Comparison of ENCODE assay signal across 1 cellular context in the genomic region with DNA sequence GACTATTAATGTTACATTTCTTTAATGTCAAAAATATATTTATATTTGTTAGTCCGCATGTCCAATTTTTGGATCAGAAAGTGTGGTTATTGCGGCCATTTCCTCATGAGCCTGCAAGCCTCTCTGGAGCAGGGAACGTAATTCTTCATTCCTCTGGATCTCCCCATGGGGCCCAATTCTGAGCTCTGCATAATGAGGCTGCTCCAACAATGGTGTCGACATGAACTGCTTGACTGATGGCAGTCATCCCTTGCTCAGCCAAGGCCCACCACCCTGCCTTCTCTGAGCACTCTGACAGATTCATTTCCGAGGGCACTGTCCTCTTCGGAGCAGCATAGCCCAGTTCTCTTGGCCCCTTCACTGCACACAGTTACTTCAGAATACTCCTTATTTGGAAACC.
TF ChIP-seq lines count a peak whose summit lies in the region.

No MANE protein-coding gene starts in this region.

TF ChIP-seq in GM23338, 12 proteins besides CTCF, POLR2A, EP300 and RAD21 (continued from another document):
- TF ChIP-seq, protein P1, sequence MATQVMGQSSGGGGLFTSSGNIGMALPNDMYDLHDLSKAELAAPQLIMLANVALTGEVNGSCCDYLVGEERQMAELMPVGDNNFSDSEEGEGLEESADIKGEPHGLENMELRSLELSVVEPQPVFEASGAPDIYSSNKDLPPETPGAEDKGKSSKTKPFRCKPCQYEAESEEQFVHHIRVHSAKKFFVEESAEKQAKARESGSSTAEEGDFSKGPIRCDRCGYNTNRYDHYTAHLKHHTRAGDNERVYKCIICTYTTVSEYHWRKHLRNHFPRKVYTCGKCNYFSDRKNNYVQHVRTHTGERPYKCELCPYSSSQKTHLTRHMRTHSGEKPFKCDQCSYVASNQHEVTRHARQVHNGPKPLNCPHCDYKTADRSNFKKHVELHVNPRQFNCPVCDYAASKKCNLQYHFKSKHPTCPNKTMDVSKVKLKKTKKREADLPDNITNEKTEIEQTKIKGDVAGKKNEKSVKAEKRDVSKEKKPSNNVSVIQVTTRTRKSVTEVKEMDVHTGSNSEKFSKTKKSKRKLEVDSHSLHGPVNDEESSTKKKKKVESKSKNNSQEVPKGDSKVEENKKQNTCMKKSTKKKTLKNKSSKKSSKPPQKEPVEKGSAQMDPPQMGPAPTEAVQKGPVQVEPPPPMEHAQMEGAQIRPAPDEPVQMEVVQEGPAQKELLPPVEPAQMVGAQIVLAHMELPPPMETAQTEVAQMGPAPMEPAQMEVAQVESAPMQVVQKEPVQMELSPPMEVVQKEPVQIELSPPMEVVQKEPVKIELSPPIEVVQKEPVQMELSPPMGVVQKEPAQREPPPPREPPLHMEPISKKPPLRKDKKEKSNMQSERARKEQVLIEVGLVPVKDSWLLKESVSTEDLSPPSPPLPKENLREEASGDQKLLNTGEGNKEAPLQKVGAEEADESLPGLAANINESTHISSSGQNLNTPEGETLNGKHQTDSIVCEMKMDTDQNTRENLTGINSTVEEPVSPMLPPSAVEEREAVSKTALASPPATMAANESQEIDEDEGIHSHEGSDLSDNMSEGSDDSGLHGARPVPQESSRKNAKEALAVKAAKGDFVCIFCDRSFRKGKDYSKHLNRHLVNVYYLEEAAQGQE (IDR thresholded peaks at IDR 0.05; ENCODE audit: unreplicated experiment), result no peak
- no peak for TF ChIP-seq EZH2 (IDR thresholded peaks at IDR 0.05; ENCODE audit: low read depth, unreplicated experiment)
